Comparison of ENCODE assay signal across 11 cellular contexts in genomic region chr20:62622178-62622876, GRCh38. TPM values are rescaled to one million over a fixed set of nuclear protein-coding genes. Genes with fewer than 3 reads are reported as not detected.
DNase-seq lines count a peak whose midpoint lies in the region; ATAC-seq, FAIRE-seq and TF ChIP-seq lines count a peak whose summit lies in the region.
"Had no signal": no experiment of that assay in that cellular context is flagged by ENCODE, and none has a peak within 500 bp of the region (broad histone marks: within the 10 kb centered on the region; RNA-seq: fewer than 3 reads in every experiment).

No MANE protein-coding gene starts in this region.

- H3K4me1 ChIP-seq in keratinocyte (ENCODE audit: control insufficient read depth, extremely low read depth, insufficient read depth, low read length), result peaks cover 23% of the 10 kb centered on the region

- peak overlapping the region; percentile 98 for H3K27ac Mint-ChIP-seq in HFFc6
- peak overlapping the region; percentile 96 for H3K27ac Mint-ChIP-seq in activated T-helper 1 cell treated with anti-CD3 and anti-CD28 coated beads, Interleukin-12 subunit alpha, Interleukin-12 subunit beta, Interleukin-2, Interleukin-4 antibody, amounts not matched to agents 30 ng/mL and 10 ng/mL and 1 ng/mL, durations not matched to agents 14 hours and 24 hours and 36 hours
- H3K27ac Mint-ChIP-seq in stimulated activated effector memory CD8-positive, alpha-beta T cell treated with anti-CD3 and anti-CD28 coated beads, Interleukin-12 subunit alpha, Interleukin-12 subunit beta, amount 100 ng/mL, for 72 hours, result peak overlapping the region; percentile 97

- H3K9me3 Mint-ChIP-seq in HFFc6, result no peaks in the 10 kb centered on the region
- no peaks in the 10 kb centered on the region for H3K9me3 Mint-ChIP-seq in activated T-helper 1 cell treated with anti-CD3 and anti-CD28 coated beads, Interleukin-12 subunit alpha, Interleukin-12 subunit beta, Interleukin-2, Interleukin-4 antibody, amounts not matched to agents 30 ng/mL and 10 ng/mL and 1 ng/mL, durations not matched to agents 14 hours and 24 hours and 36 hours
- no peaks in the 10 kb centered on the region for H3K9me3 Mint-ChIP-seq in stimulated activated effector memory CD8-positive, alpha-beta T cell treated with anti-CD3 and anti-CD28 coated beads, Interleukin-12 subunit alpha, Interleukin-12 subunit beta, amount 100 ng/mL, for 72 hours

- H2AFZ ChIP-seq in keratinocyte (ENCODE audit: control insufficient read depth, low read length), result peak overlapping the region; percentile 96

- FAIRE-seq in keratinocyte (lab: Jason Lieb, UNC) (no peak), H54 (lab: Jason Lieb, UNC) (no peak)

- H3K9me3 ChIP-seq in keratinocyte (ENCODE audit: control insufficient read depth, low read depth, low read length), result no peaks in the 10 kb centered on the region

- intact Hi-C loops in activated T-helper 1 cell treated with anti-CD3 and anti-CD28 coated beads, Interleukin-12 subunit alpha, Interleukin-12 subunit beta, Interleukin-2, Interleukin-4 antibody, amounts not matched to agents 30 ng/mL and 10 ng/mL and 1 ng/mL, durations not matched to agents 14 hours and 24 hours and 36 hours (cut with micrococcal nuclease), result loop anchor here (5.0 kb wide), 1 partner anchor 475 kb away; no protein-coding TSS in a partner anchor

- H3K4me3 ChIP-seq in keratinocyte (ENCODE audit: control insufficient read depth in 2 of 3, extremely low read depth in 1 of 3, insufficient read depth in 2 of 3, low read depth in 1 of 3, low read length in 3 of 3), result no peak overlapping the region

- H4K20me1 ChIP-seq in keratinocyte (ENCODE audit: control insufficient read depth, extremely low read depth, insufficient read depth, low read length), result no peaks in the 10 kb centered on the region

- DNase-seq in HFFc6 (no peak), keratinocyte (ENCODE audit: low read depth, low spot score) (no peak), HPDE6-E6E7 (ENCODE audit: extremely low spot score) (no peak), NCI-H524 (lab: John Stamatoyannopoulos, UW) (no peak), H54 (ENCODE audit: insufficient read length, low spot score) (no peak), NCI-H82 treated with DMSO at 0.1 percent for 48 hours (lab: John Stamatoyannopoulos, UW; ENCODE audit: unreplicated experiment) (no peak)
- DNase-seq in activated T-helper 1 cell treated with anti-CD3 and anti-CD28 coated beads, Interleukin-12 subunit alpha, Interleukin-12 subunit beta, Interleukin-2, Interleukin-4 antibody, amounts not matched to agents 30 ng/mL and 10 ng/mL and 1 ng/mL, durations not matched to agents 14 hours and 24 hours and 36 hours (ENCODE audit: low spot score), result no peak
- no peak for DNase-seq in stimulated activated effector memory CD8-positive, alpha-beta T cell treated with anti-CD3 and anti-CD28 coated beads, Interleukin-12 subunit alpha, Interleukin-12 subunit beta, amount 100 ng/mL, for 72 hours (ENCODE audit: low spot score in 2 of 2)
- DNase-seq: DMS53, islet precursor cell, MM.1S had no signal

- no peaks in the 10 kb centered on the region for H3K79me2 ChIP-seq in keratinocyte (ENCODE audit: control insufficient read depth, insufficient read depth, low read length)

- no peak overlapping the region for H3K27ac ChIP-seq in keratinocyte (ENCODE audit: control insufficient read depth, insufficient read depth, low read length)

- H3K4me2 ChIP-seq in keratinocyte (ENCODE audit: control insufficient read depth, extremely low read depth, insufficient read depth, low read depth, low read length), result no peak overlapping the region

- H3K36me3 ChIP-seq in keratinocyte (ENCODE audit: control insufficient read depth in 2 of 2, extremely low read depth in 1 of 2, insufficient read depth in 2 of 2, low read length in 2 of 2), result no peaks in the 10 kb centered on the region

- no peaks in the 10 kb centered on the region; the same call in 1 of the 2 replicates for H3K27me3 Mint-ChIP-seq in HFFc6 (ENCODE audit: insufficient read depth)
- no peaks in the 10 kb centered on the region for H3K27me3 Mint-ChIP-seq in activated T-helper 1 cell treated with anti-CD3 and anti-CD28 coated beads, Interleukin-12 subunit alpha, Interleukin-12 subunit beta, Interleukin-2, Interleukin-4 antibody, amounts not matched to agents 30 ng/mL and 10 ng/mL and 1 ng/mL, durations not matched to agents 14 hours and 24 hours and 36 hours (ENCODE audit: insufficient read depth)

- H3K9ac ChIP-seq in keratinocyte (ENCODE audit: control insufficient read depth, extremely low read depth, insufficient read depth, low read length), result no peak overlapping the region

- no peak for ATAC-seq in stimulated activated effector memory CD8-positive, alpha-beta T cell treated with anti-CD3 and anti-CD28 coated beads, Interleukin-12 subunit alpha, Interleukin-12 subunit beta, amount 100 ng/mL, for 72 hours

- TF ChIP-seq CTCF in HFFc6 (IDR thresholded peaks at IDR 0.05) (no peak), keratinocyte (optimal IDR thresholded peaks at IDR 0.05 in 1 of 3, IDR thresholded peaks at IDR 0.05 in 1 of 3, conservative IDR thresholded peaks at IDR 0.05 in 1 of 3; ENCODE audit: extremely low read depth in 1 of 3, insufficient read depth in 2 of 3, low read length in 3 of 3) (no peak)

- dilution Hi-C loops in keratinocyte (cut with MboI; ENCODE audit: extremely low pct_ligation_motif_present, low sequenced_read_pairs), result no loop called here

- no peaks in the 10 kb centered on the region for H3K36me3 Mint-ChIP-seq in HFFc6 (ENCODE audit: low read depth)
- H3K36me3 Mint-ChIP-seq in activated T-helper 1 cell treated with anti-CD3 and anti-CD28 coated beads, Interleukin-12 subunit alpha, Interleukin-12 subunit beta, Interleukin-2, Interleukin-4 antibody, amounts not matched to agents 30 ng/mL and 10 ng/mL and 1 ng/mL, durations not matched to agents 14 hours and 24 hours and 36 hours (ENCODE audit: low read depth), result no peaks in the 10 kb centered on the region
- peaks cover 17% of the 10 kb centered on the region for H3K36me3 Mint-ChIP-seq in stimulated activated effector memory CD8-positive, alpha-beta T cell treated with anti-CD3 and anti-CD28 coated beads, Interleukin-12 subunit alpha, Interleukin-12 subunit beta, amount 100 ng/mL, for 72 hours

- peaks cover 27% of the 10 kb centered on the region for H3K4me1 Mint-ChIP-seq in HFFc6 (ENCODE audit: low read depth)
- H3K4me1 Mint-ChIP-seq in activated T-helper 1 cell treated with anti-CD3 and anti-CD28 coated beads, Interleukin-12 subunit alpha, Interleukin-12 subunit beta, Interleukin-2, Interleukin-4 antibody, amounts not matched to agents 30 ng/mL and 10 ng/mL and 1 ng/mL, durations not matched to agents 14 hours and 24 hours and 36 hours (ENCODE audit: low read depth), result peaks cover 33% of the 10 kb centered on the region
- peaks cover 48% of the 10 kb centered on the region for H3K4me1 Mint-ChIP-seq in stimulated activated effector memory CD8-positive, alpha-beta T cell treated with anti-CD3 and anti-CD28 coated beads, Interleukin-12 subunit alpha, Interleukin-12 subunit beta, amount 100 ng/mL, for 72 hours

- TF ChIP-seq POLR2A in H54 (IDR thresholded peaks at IDR 0.05; ENCODE audit: low read depth, low read length), result no peak

- no peaks in the 10 kb centered on the region for H3K9me1 ChIP-seq in keratinocyte (ENCODE audit: control insufficient read depth, extremely low read depth, insufficient read depth, low read length)

- no peak overlapping the region for H3K4me3 Mint-ChIP-seq in HFFc6
- H3K4me3 Mint-ChIP-seq in activated T-helper 1 cell treated with anti-CD3 and anti-CD28 coated beads, Interleukin-12 subunit alpha, Interleukin-12 subunit beta, Interleukin-2, Interleukin-4 antibody, amounts not matched to agents 30 ng/mL and 10 ng/mL and 1 ng/mL, durations not matched to agents 14 hours and 24 hours and 36 hours, result no peak overlapping the region
- H3K4me3 Mint-ChIP-seq in stimulated activated effector memory CD8-positive, alpha-beta T cell treated with anti-CD3 and anti-CD28 coated beads, Interleukin-12 subunit alpha, Interleukin-12 subunit beta, amount 100 ng/mL, for 72 hours, result peak overlapping the region; percentile 76

- no peaks in the 10 kb centered on the region for H3K27me3 ChIP-seq in keratinocyte (ENCODE audit: control insufficient read depth, extremely low read depth, insufficient read depth, low read length)

RNA-seq across cellular contexts. Expression of gene SLCO4A1, which starts 20.0 kb away (rescaled TPM):
- 1 to 10 TPM; 2.7 to 6.5 (median 3.4) TPM for total RNA-seq in HFFc6 (2021; fragmentation: NEBNext Ultra II Directional; extraction: Animal tissue kit (Norgen Biotek cat#: 25700))
- 47.6 and 49.8 TPM in 2 replicates for total RNA-seq in activated T-helper 1 cell treated with anti-CD3 and anti-CD28 coated beads, Interleukin-12 subunit alpha, Interleukin-12 subunit beta, Interleukin-2, Interleukin-4 antibody, amounts not matched to agents 30 ng/mL and 10 ng/mL and 1 ng/mL, durations not matched to agents 14 hours and 24 hours and 36 hours
- polyA plus RNA-seq in keratinocyte, result 0.43 to 1.8 TPM (median 1.4 TPM) in 3 replicates
- polyA plus RNA-seq in keratinocyte (2011; ENCODE audit: low read depth), result 19.0 TPM
- polyA plus RNA-seq in keratinocyte (2011; cell fraction: cytosol; rRNA removed), result 0.28 and 0.35 TPM in 2 replicates
- 1.6 and 2.7 TPM in 2 replicates for polyA plus RNA-seq in keratinocyte (2011; cell fraction: nucleus; rRNA removed)
- polyA plus RNA-seq in keratinocyte (2012; ENCODE audit: low replicate concordance), result 1.1 and 42.6 TPM in 2 replicates
- polyA minus RNA-seq in keratinocyte, result 0.96 to 1.7 TPM (median 1.1 TPM) in 3 replicates
- 4.6 TPM for polyA minus RNA-seq in keratinocyte (2011; cell fraction: cytosol; rRNA and poly(A)+ RNA removed)
- polyA minus RNA-seq in keratinocyte (2011; cell fraction: nucleus; rRNA and poly(A)+ RNA removed), result 1.7 and 1.8 TPM in 2 replicates
